In the genomic region with DNA sequence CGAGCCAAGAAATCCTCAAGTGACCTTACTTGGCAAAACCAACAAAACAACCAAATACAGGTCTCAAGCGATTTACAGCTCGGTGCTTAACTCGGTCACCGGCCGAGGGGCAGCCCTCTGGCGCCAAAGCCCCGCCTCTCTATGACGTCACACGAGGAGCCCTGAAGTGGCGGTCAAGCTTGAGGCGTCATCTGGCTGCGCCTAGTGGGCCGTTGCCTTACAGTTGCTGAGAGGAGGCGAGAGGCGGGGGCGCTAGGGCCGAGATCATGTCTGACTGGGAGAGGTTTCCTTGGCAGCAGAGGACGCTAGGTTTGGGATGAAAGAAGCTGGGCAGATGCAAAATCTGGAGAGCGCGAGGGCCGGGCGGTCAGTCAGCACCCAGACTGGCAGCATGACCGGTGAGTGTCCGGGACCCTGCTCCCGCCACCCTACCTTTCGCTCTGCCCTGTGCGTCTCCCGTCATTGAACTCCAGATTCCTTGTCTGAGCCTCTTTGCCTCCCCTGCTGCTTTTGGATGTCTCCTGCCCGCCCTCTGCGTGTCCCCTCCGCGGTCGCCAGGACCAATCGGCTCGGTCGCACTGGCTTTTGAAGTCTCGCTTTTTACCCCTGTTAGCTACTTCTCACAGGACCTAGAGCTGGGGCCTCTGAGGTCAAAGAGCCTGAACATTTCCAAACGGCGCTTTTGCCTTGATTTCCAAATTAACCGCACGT, we compare ENCODE assay signal across 8 cellular contexts. TPM values are rescaled to one million over a fixed set of nuclear protein-coding genes. Genes with fewer than 3 reads are reported as not detected.
DNase-seq lines count a peak whose midpoint lies in the region; ATAC-seq and TF ChIP-seq lines count a peak whose summit lies in the region.

TSS of gene CDADC1 (plus strand) at position 204 of the 711 bp plus-strand sequence. CDS start at position 317, 113 bp downstream.

- peak; percentile 97 for ATAC-seq in GM21786 (IDR thresholded peaks at IDR 0.05; ENCODE audit: unreplicated experiment)
- peak; percentile 74 to 79 for ATAC-seq in naive thymus-derived CD8-positive, alpha-beta T cell

- H3K9me3 Mint-ChIP-seq in activated T-helper 2 cell treated with anti-CD3 and anti-CD28 coated beads, Interferon-gamma antibody, Interleukin-2, Interleukin-4, amounts not matched to agents 10 μg/mL and 5 μg/mL and 100 μg/mL, durations not matched to agents 14 hours and 24 hours and 36 hours = no peaks in the 10 kb centered on the region
- H3K9me3 Mint-ChIP-seq in naive thymus-derived CD8-positive, alpha-beta T cell = no peaks in the 10 kb centered on the region

- H3K36me3 ChIP-seq in KOPT-K1 (ENCODE audit: insufficient read depth, low read length) = peaks cover 22% of the 10 kb centered on the region

- H3K27ac ChIP-seq in KOPT-K1 (ENCODE audit: low read depth, low read length, poor library complexity, severe bottlenecking) = peak within 1 kb of the TSS; percentile 78
- peak within 1 kb of the TSS; percentile 84 for H3K27ac ChIP-seq in RWPE1

- CTCF ChIA-PET in RWPE1 (lab: Yijun Ruan, JAX) = interaction anchor here (1.0 kb wide), 1 partner anchor 19 kb away, joined by 3 read pairs; no protein-coding TSS in a partner anchor

- POLR2A ChIA-PET in RWPE1 (lab: Yijun Ruan, JAX; ENCODE audit: low non-redundant PET) = no interaction called here
- POLR2A ChIA-PET in naive thymus-derived CD8-positive, alpha-beta T cell (lab: Charles Lee) = interaction anchor here (0.6 to 2.7 kb wide), 10 partner anchors 9 to 443 kb away, joined by 3 to 16 read pairs (median 3); partner anchors contain the start of genes CAB39L, EBPL and SETDB2

- H3K27ac Mint-ChIP-seq in activated T-helper 2 cell treated with anti-CD3 and anti-CD28 coated beads, Interferon-gamma antibody, Interleukin-2, Interleukin-4, amounts not matched to agents 10 μg/mL and 5 μg/mL and 100 μg/mL, durations not matched to agents 14 hours and 24 hours and 36 hours = peak within 1 kb of the TSS; percentile 96
- H3K27ac Mint-ChIP-seq in naive thymus-derived CD8-positive, alpha-beta T cell = peak within 1 kb of the TSS; percentile 95 to 99 (median 97)

- DNase-seq in DMS79 treated with DMSO at 0.1 percent for 48 hours (lab: John Stamatoyannopoulos, UW) (peak; percentile 76), RWPE1 (ENCODE audit: low spot score) (peak; percentile 93), fibroblast of mammary gland (ENCODE audit: low read depth) (peak; percentile 95)
- peak; percentile 88 for DNase-seq in activated T-helper 2 cell treated with anti-CD3 and anti-CD28 coated beads, Interferon-gamma antibody, Interleukin-2, Interleukin-4, amounts not matched to agents 10 μg/mL and 5 μg/mL and 100 μg/mL, durations not matched to agents 14 hours and 24 hours and 36 hours (ENCODE audit: low spot score)
- DNase-seq in naive thymus-derived CD8-positive, alpha-beta T cell = peak; percentile 70 to 89 (median 75)
- DNase-seq in stimulated activated naive CD4-positive, alpha-beta T cell (lab: John Stamatoyannopoulos, UW) = peak; percentile 18 to 79 (median 56)

- H3K4me3 Mint-ChIP-seq in activated T-helper 2 cell treated with anti-CD3 and anti-CD28 coated beads, Interferon-gamma antibody, Interleukin-2, Interleukin-4, amounts not matched to agents 10 μg/mL and 5 μg/mL and 100 μg/mL, durations not matched to agents 14 hours and 24 hours and 36 hours (ENCODE audit: low read depth) = peak within 1 kb of the TSS; percentile 93
- H3K4me3 Mint-ChIP-seq in naive thymus-derived CD8-positive, alpha-beta T cell = peak within 1 kb of the TSS; percentile 96 to 99 (median 98)

- peaks cover 25% of the 10 kb centered on the region for H3K4me1 Mint-ChIP-seq in activated T-helper 2 cell treated with anti-CD3 and anti-CD28 coated beads, Interferon-gamma antibody, Interleukin-2, Interleukin-4, amounts not matched to agents 10 μg/mL and 5 μg/mL and 100 μg/mL, durations not matched to agents 14 hours and 24 hours and 36 hours (ENCODE audit: low read depth)
- peaks cover 19 to 56% (median 40%) of the 10 kb centered on the region in 4 donors for H3K4me1 Mint-ChIP-seq in naive thymus-derived CD8-positive, alpha-beta T cell

- peaks cover 11% of the 10 kb centered on the region for H3K27me3 Mint-ChIP-seq in activated T-helper 2 cell treated with anti-CD3 and anti-CD28 coated beads, Interferon-gamma antibody, Interleukin-2, Interleukin-4, amounts not matched to agents 10 μg/mL and 5 μg/mL and 100 μg/mL, durations not matched to agents 14 hours and 24 hours and 36 hours (ENCODE audit: low read depth)
- H3K27me3 Mint-ChIP-seq in naive thymus-derived CD8-positive, alpha-beta T cell = no peaks in the 10 kb centered on the region

- H3K36me3 Mint-ChIP-seq in activated T-helper 2 cell treated with anti-CD3 and anti-CD28 coated beads, Interferon-gamma antibody, Interleukin-2, Interleukin-4, amounts not matched to agents 10 μg/mL and 5 μg/mL and 100 μg/mL, durations not matched to agents 14 hours and 24 hours and 36 hours (ENCODE audit: low read depth) = peaks cover 10% of the 10 kb centered on the region
- peaks cover 0 to 13% (median 0%) of the 10 kb centered on the region in 3 donors for H3K36me3 Mint-ChIP-seq in naive thymus-derived CD8-positive, alpha-beta T cell

- no peak for TF ChIP-seq CTCF in RWPE1 (conservative IDR thresholded peaks at IDR 0.05; ENCODE audit: low read depth)
- TF ChIP-seq CTCF in fibroblast of mammary gland (conservative IDR thresholded peaks at IDR 0.05; ENCODE audit: control insufficient read depth, insufficient read depth, low read depth, low read length) = no peak

- peak within 1 kb of the TSS; percentile 97 for H3K4me3 ChIP-seq in fibroblast of mammary gland (ENCODE audit: control insufficient read depth, low read depth, low read length)

- H3K9me3 ChIP-seq in KOPT-K1 (ENCODE audit: insufficient read depth, low read length, poor library complexity, severe bottlenecking) = no peaks in the 10 kb centered on the region

- intact Hi-C loops in activated T-helper 2 cell treated with anti-CD3 and anti-CD28 coated beads, Interferon-gamma antibody, Interleukin-2, Interleukin-4, amounts not matched to agents 10 μg/mL and 5 μg/mL and 100 μg/mL, durations not matched to agents 14 hours and 24 hours and 36 hours (cut with micrococcal nuclease) = loop anchor here (1.0 to 10.0 kb wide), 6 partner anchors 33 to 544 kb away; partner anchors contain the start of genes CAB39L, FNDC3A, KPNA3 and SETDB2

RNA-seq across cellular contexts. Expression of gene CDADC1, which starts in this region (rescaled TPM):
- 7.4 and 8.6 TPM in 2 replicates for total RNA-seq in activated T-helper 2 cell treated with anti-CD3 and anti-CD28 coated beads, Interferon-gamma antibody, Interleukin-2, Interleukin-4, amounts not matched to agents 10 μg/mL and 5 μg/mL and 100 μg/mL, durations not matched to agents 14 hours and 24 hours and 36 hours
- 10 to 100 TPM; 13.0 to 13.3 TPM for total RNA-seq in naive thymus-derived CD8-positive, alpha-beta T cell
- polyA plus RNA-seq in naive thymus-derived CD8-positive, alpha-beta T cell = 1 to 10 TPM; 7.8 to 8.9 (median 8.8) TPM

Comparison
In these comparisons a context has a peak if more than half of its experiments do, and no peak if none do; other contexts are left out.
1. Peak in every context shown above with its lines: DNase-seq, ATAC-seq, H3K4me3 ChIP-seq and H3K27ac ChIP-seq.